In genomic region chr2:74391209-74391579, GRCh38 we compare ENCODE assay signal across 8 cellular contexts. TPM values are rescaled to one million over a fixed set of nuclear protein-coding genes. Genes with fewer than 3 reads are reported as not detected.
DNase-seq lines count a peak whose midpoint lies in the region; ATAC-seq and TF ChIP-seq lines count a peak whose summit lies in the region.

No MANE protein-coding gene starts in this region.

- H3K36me3 ChIP-seq in KOPT-K1 (ENCODE audit: insufficient read depth, low read length) (peaks cover 3% of the 10 kb centered on the region; the same call in 1 of the 2 replicates), kidney epithelial cell (ENCODE audit: control insufficient read depth, insufficient read depth, low read length) (no peaks in the 10 kb centered on the region), stomach smooth muscle (ENCODE audit: control insufficient read depth in 2 of 2, insufficient read depth in 2 of 2, low read length in 2 of 2) (no peaks in the 10 kb centered on the region)

- H3K27me3 ChIP-seq in kidney epithelial cell (ENCODE audit: control insufficient read depth, insufficient read depth, low read length) (no peaks in the 10 kb centered on the region), stomach smooth muscle (ENCODE audit: control insufficient read depth in 1 of 2, insufficient read depth in 2 of 2, low read length in 2 of 2) (no peaks in the 10 kb centered on the region)

- H3K9me3 ChIP-seq in KOPT-K1 (ENCODE audit: insufficient read depth, low read length, poor library complexity, severe bottlenecking) (no peaks in the 10 kb centered on the region), stomach smooth muscle (ENCODE audit: control insufficient read depth in 2 of 2, low read length in 2 of 2) (no peaks in the 10 kb centered on the region)

- peak; percentile 57 for DNase-seq in AG20443 (ENCODE audit: low spot score)
- no peak for DNase-seq in astrocyte of the cerebellum (ENCODE audit: low read depth)
- DNase-seq in kidney epithelial cell (ENCODE audit: low read depth): no peak
- DNase-seq in GM19240 (ENCODE audit: insufficient read length, low spot score): no peak
- no peak for DNase-seq in COLO668 (lab: John Stamatoyannopoulos, UW; ENCODE audit: unreplicated experiment)

- H3K27ac ChIP-seq in KOPT-K1 (ENCODE audit: low read depth, low read length, poor library complexity, severe bottlenecking) (peak overlapping the region; percentile 86), stomach smooth muscle (ENCODE audit: low read length) (peak overlapping the region; percentile 84)

- H3K9ac ChIP-seq in stomach smooth muscle (ENCODE audit: low read length in 2 of 2): peak overlapping the region; percentile 70 to 92

- TF ChIP-seq CTCF in astrocyte of the cerebellum (IDR thresholded peaks at IDR 0.05; ENCODE audit: low read depth, low read length, missing control alignments) (no peak), kidney epithelial cell (IDR thresholded peaks at IDR 0.05; ENCODE audit: insufficient read depth, low read length, poor library complexity, severe bottlenecking) (no peak)

- H3K4me3 ChIP-seq in astrocyte of the cerebellum (ENCODE audit: low read depth, low read length) (peak overlapping the region; percentile 67), kidney epithelial cell (ENCODE audit: low read depth, low read length) (peak overlapping the region; percentile 93), stomach smooth muscle (ENCODE audit: low read length in 2 of 2) (peak overlapping the region; percentile 86 to 93)

- peaks cover 9% of the 10 kb centered on the region for H3K4me1 ChIP-seq in stomach smooth muscle (ENCODE audit: control insufficient read depth, insufficient read depth, low read length)

- ATAC-seq in GM19043 (IDR thresholded peaks at IDR 0.05; ENCODE audit: low read depth, unreplicated experiment): peak; percentile 17

- in situ Hi-C loops in astrocyte of the cerebellum (cut with HindIII; ENCODE audit: low sequenced_read_pairs): no loop called here

RNA-seq across cellular contexts. Expression of gene DCTN1, which starts 11.1 kb away (rescaled TPM):
- total RNA-seq in kidney epithelial cell: 124 and 129 TPM in 2 replicates

RNA-seq across cellular contexts. Expression of gene C2orf81, which starts 30.2 kb away (rescaled TPM):
- 3.0 and 4.3 TPM in 2 replicates for total RNA-seq in kidney epithelial cell

RNA-seq across cellular contexts. Expression of gene WDR54, which starts 30.3 kb away (rescaled TPM):
- total RNA-seq in kidney epithelial cell: 24.6 and 28.0 TPM in 2 replicates

RNA-seq across cellular contexts. Expression of gene SLC4A5, which starts 48.0 kb away (rescaled TPM):
- total RNA-seq in kidney epithelial cell: 1.2 and 1.8 TPM in 2 replicates

RNA-seq across cellular contexts. Expression of gene RTKN, which starts 50.5 kb away (rescaled TPM):
- 88.4 and 103 TPM in 2 replicates for total RNA-seq in kidney epithelial cell
